ENCODE assay signal across 9 cellular contexts in the genomic region with DNA sequence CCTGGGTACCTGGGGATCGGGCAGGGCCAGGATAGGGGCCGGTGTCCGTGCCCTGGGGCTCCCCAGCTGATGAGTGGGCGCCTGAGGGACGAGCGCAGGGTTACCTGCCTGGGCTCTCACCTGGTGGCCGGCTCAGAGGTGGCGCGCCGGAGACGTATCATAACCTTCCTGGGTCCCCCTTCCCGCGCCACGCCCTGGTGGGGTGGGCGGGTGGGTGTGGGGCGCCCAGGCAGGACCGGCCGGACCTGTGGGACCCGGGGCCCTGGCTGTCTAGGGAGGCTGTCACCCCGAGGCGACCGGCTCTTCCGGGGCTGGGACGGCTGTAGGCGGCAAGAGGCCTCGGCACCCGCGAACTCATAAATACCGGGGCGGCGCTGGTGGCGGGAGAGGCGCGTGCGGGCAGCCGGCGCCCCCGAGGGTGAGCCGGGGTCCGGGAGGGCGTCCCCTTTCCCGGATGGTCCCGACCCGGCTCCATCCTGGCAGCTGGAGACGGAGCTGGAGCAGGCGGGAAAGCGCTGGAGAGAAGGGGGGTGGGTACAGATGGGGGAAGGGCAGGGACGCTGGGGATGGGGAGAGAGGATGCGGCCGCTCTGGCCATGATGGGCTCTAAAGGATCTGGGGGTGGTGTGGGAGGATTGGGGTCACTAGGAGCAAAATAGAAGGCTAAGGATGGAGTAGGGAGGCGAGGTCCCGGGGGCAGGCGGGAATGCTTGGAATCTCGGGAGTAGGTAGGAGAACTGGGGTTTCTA. TPM values are rescaled to one million over a fixed set of nuclear protein-coding genes. Genes with fewer than 3 reads are reported as not detected.
DNase-seq lines count a peak whose midpoint lies in the region; ATAC-seq and TF ChIP-seq lines count a peak whose summit lies in the region.
"Had no signal": no experiment of that assay in that cellular context is flagged by ENCODE, and none has a peak within 500 bp of the region (broad histone marks: within the 10 kb centered on the region; RNA-seq: fewer than 3 reads in every experiment).

Gene ACP7 (plus strand): TSS at position 386 of the 749 bp plus-strand sequence. CDS start 902 bp downstream, outside the sequence.

- DNase-seq in GM10266 (ENCODE audit: extremely low spot score): peak; percentile 27
- DNase-seq in activated CD8-positive, alpha-beta memory T cell treated with anti-CD3 and anti-CD28 coated beads, Interleukin-2, amount 10 ng/mL, durations not matched to agents 7 days and 5 days: no peak
- DNase-seq in epithelial cell of esophagus (ENCODE audit: low read depth): no peak
- no peak for DNase-seq in retinal pigment epithelial cell (ENCODE audit: low read depth)
- DNase-seq in germinal center (ENCODE audit: low spot score): no peak

- H3K4me3 ChIP-seq in epithelial cell of esophagus (ENCODE audit: low read length) (peak within 1 kb of the TSS; percentile 46), retinal pigment epithelial cell (ENCODE audit: low read length) (peak within 1 kb of the TSS; percentile 34)

- peaks cover 14% of the 10 kb centered on the region for H3K4me1 Mint-ChIP-seq in activated CD8-positive, alpha-beta memory T cell treated with anti-CD3 and anti-CD28 coated beads, Interleukin-2, amount 10 ng/mL, durations not matched to agents 7 days and 5 days

- no peak within 1 kb of the TSS for H3K4me3 Mint-ChIP-seq in activated CD8-positive, alpha-beta memory T cell treated with anti-CD3 and anti-CD28 coated beads, Interleukin-2, amount 10 ng/mL, durations not matched to agents 7 days and 5 days

- peaks cover 58% of the 10 kb centered on the region for H3K27me3 Mint-ChIP-seq in activated CD8-positive, alpha-beta memory T cell treated with anti-CD3 and anti-CD28 coated beads, Interleukin-2, amount 10 ng/mL, durations not matched to agents 7 days and 5 days

- H3K9me3 Mint-ChIP-seq in activated CD8-positive, alpha-beta memory T cell treated with anti-CD3 and anti-CD28 coated beads, Interleukin-2, amount 10 ng/mL, durations not matched to agents 7 days and 5 days (ENCODE audit: low read depth): no peaks in the 10 kb centered on the region

- CTCF ChIA-PET in activated CD8-positive, alpha-beta memory T cell treated with anti-CD3 and anti-CD28 coated beads, Interleukin-2, amount 10 ng/mL, durations not matched to agents 7 days and 5 days (lab: Charles Lee): interaction anchor here (0.8 kb wide), 1 partner anchor 9 kb away, joined by 3 read pairs; no protein-coding TSS in a partner anchor

- TF ChIP-seq CTCF in GM10266 (IDR thresholded peaks at IDR 0.05; ENCODE audit: control insufficient read depth, insufficient read depth, low read depth, missing control alignments) (no peak), epithelial cell of esophagus (IDR thresholded peaks at IDR 0.05; ENCODE audit: insufficient read depth, low read depth, low read length, missing control alignments) (no peak), retinal pigment epithelial cell (conservative IDR thresholded peaks at IDR 0.05; ENCODE audit: low read depth, low read length) (no peak)

- peak; percentile 45 for ATAC-seq in activated CD8-positive, alpha-beta memory T cell treated with anti-CD3 and anti-CD28 coated beads, Interleukin-2, amount 10 ng/mL, durations not matched to agents 7 days and 5 days
- ATAC-seq in HG02938 (IDR thresholded peaks at IDR 0.05; ENCODE audit: unreplicated experiment): no peak
- no peak for ATAC-seq in HG03469 (IDR thresholded peaks at IDR 0.05; ENCODE audit: unreplicated experiment)
- no peak for ATAC-seq in HG02763 (IDR thresholded peaks at IDR 0.05; ENCODE audit: unreplicated experiment)

- H3K27ac Mint-ChIP-seq in activated CD8-positive, alpha-beta memory T cell treated with anti-CD3 and anti-CD28 coated beads, Interleukin-2, amount 10 ng/mL, durations not matched to agents 7 days and 5 days: no peak within 1 kb of the TSS

- no peaks in the 10 kb centered on the region for H3K36me3 Mint-ChIP-seq in activated CD8-positive, alpha-beta memory T cell treated with anti-CD3 and anti-CD28 coated beads, Interleukin-2, amount 10 ng/mL, durations not matched to agents 7 days and 5 days

RNA-seq across cellular contexts. Expression of gene ACP7, which starts in this region (rescaled TPM):
- not detected for total RNA-seq in activated CD8-positive, alpha-beta memory T cell treated with anti-CD3 and anti-CD28 coated beads, Interleukin-2, amount 10 ng/mL, durations not matched to agents 7 days and 5 days
- total RNA-seq: glomerular endothelial cell had no signal

Comparison
In these comparisons a context has a peak if more than half of its experiments do, and no peak if none do; other contexts are left out.
1. Peak in ATAC-seq in activated CD8-positive, alpha-beta memory T cell treated with anti-CD3 and anti-CD28 coated beads, Interleukin-2, amount 10 ng/mL, durations not matched to agents 7 days and 5 days; RNA of the gene not detected or under 1 TPM.